Comparison of ENCODE assay signal across 8 cellular contexts in genomic region chr10:102431452-102432124, GRCh38.
DNase-seq lines count a peak whose midpoint lies in the region; ATAC-seq and TF ChIP-seq lines count a peak whose summit lies in the region.

No MANE protein-coding gene starts in this region.

- TF ChIP-seq CTCF in OCI-LY1 (IDR thresholded peaks at IDR 0.05; ENCODE audit: low read length) = no peak

- H2AFZ ChIP-seq in OCI-LY1 (ENCODE audit: low read length) = no peak overlapping the region

- no peaks in the 10 kb centered on the region for H3K27me3 ChIP-seq in OCI-LY1 (ENCODE audit: insufficient read depth, low read length)
- no peaks in the 10 kb centered on the region for H3K27me3 ChIP-seq in effector memory CD4-positive, alpha-beta T cell (replicated peaks; ENCODE audit: control insufficient read depth, insufficient read depth, low read length, poor library complexity, severe bottlenecking)
- H3K27me3 ChIP-seq in muscle layer of colon (ENCODE audit: control insufficient read depth in 1 of 2, insufficient read depth in 2 of 2, low read length in 2 of 2) = peaks cover 4% of the 10 kb centered on the region in 2 donors

- no peaks in the 10 kb centered on the region for H3K79me2 ChIP-seq in OCI-LY1 (ENCODE audit: insufficient read depth, low read length)

- DNase-seq in NCI-H146 (lab: John Stamatoyannopoulos, UW) (peak; percentile 45), NCI-H146 treated with DMSO at 0.1 percent for 48 hours (lab: John Stamatoyannopoulos, UW; ENCODE audit: unreplicated experiment) (no peak)
- DNase-seq in effector memory CD4-positive, alpha-beta T cell = no peak

- no peaks in the 10 kb centered on the region for H4K20me1 ChIP-seq in OCI-LY1 (ENCODE audit: insufficient read depth, low read length)

- H3F3A ChIP-seq in OCI-LY1 (ENCODE audit: insufficient read depth, low read length) = no peaks in the 10 kb centered on the region

- no peaks in the 10 kb centered on the region for H3K36me3 ChIP-seq in OCI-LY1 (ENCODE audit: insufficient read depth, low read length)
- H3K36me3 ChIP-seq in effector memory CD4-positive, alpha-beta T cell (ENCODE audit: control insufficient read depth, insufficient read depth, low read length) = no peaks in the 10 kb centered on the region
- H3K36me3 ChIP-seq in muscle layer of colon (ENCODE audit: insufficient read depth, low read length) = no peaks in the 10 kb centered on the region

- H3K9me2 ChIP-seq in OCI-LY1 (ENCODE audit: low read depth, low read length) = no peaks in the 10 kb centered on the region

- H3K27ac ChIP-seq in OCI-LY1 (ENCODE audit: low read depth, low read length, poor library complexity, severe bottlenecking) (peak overlapping the region; percentile 74), muscle layer of colon (ENCODE audit: low read depth, low read length) (peak overlapping the region; percentile 79)
- peak overlapping the region; percentile 75 for H3K27ac ChIP-seq in effector memory CD4-positive, alpha-beta T cell (ENCODE audit: insufficient read depth, low read length, poor library complexity, severe bottlenecking)

- H3K4me2 ChIP-seq in OCI-LY1 (ENCODE audit: low read length) = peak overlapping the region; percentile 84

- H3K4me3 ChIP-seq in OCI-LY1 (ENCODE audit: low read depth, low read length, poor library complexity, severe bottlenecking) (peak overlapping the region; percentile 71), muscle layer of colon (ENCODE audit: low read depth in 1 of 2, low read length in 2 of 2) (peak overlapping the region; percentile 85 to 98)
- peak overlapping the region; percentile 95 for H3K4me3 ChIP-seq in effector memory CD4-positive, alpha-beta T cell (ENCODE audit: insufficient read depth, low read depth, low read length, poor library complexity, severe bottlenecking)

- H3K4me1 ChIP-seq in OCI-LY1 (ENCODE audit: insufficient read depth, low read length, severe bottlenecking) = peaks cover 18% of the 10 kb centered on the region
- peaks cover 39% of the 10 kb centered on the region for H3K4me1 ChIP-seq in effector memory CD4-positive, alpha-beta T cell (ENCODE audit: control insufficient read depth, insufficient read depth, low read length, poor library complexity, severe bottlenecking)
- peaks cover 8% of the 10 kb centered on the region for H3K4me1 ChIP-seq in muscle layer of colon (ENCODE audit: insufficient read depth, low read length)

- H3K9me3 ChIP-seq in OCI-LY1 (ENCODE audit: low read length) (no peaks in the 10 kb centered on the region), muscle layer of colon (ENCODE audit: low read length) (no peaks in the 10 kb centered on the region)
- H3K9me3 ChIP-seq in effector memory CD4-positive, alpha-beta T cell (ENCODE audit: control insufficient read depth, low read length) = no peaks in the 10 kb centered on the region

- ATAC-seq in HG03469 (IDR thresholded peaks at IDR 0.05; ENCODE audit: unreplicated experiment) (no peak), HG02759 (IDR thresholded peaks at IDR 0.05; ENCODE audit: unreplicated experiment) (no peak), GM21723 (IDR thresholded peaks at IDR 0.05; ENCODE audit: unreplicated experiment) (no peak)

- H3K9ac ChIP-seq in OCI-LY1 (ENCODE audit: low read length) = peak overlapping the region; percentile 79
- H3K9ac ChIP-seq in muscle layer of colon (ENCODE audit: low read length) = peak overlapping the region; percentile 98
